In the genomic region with DNA sequence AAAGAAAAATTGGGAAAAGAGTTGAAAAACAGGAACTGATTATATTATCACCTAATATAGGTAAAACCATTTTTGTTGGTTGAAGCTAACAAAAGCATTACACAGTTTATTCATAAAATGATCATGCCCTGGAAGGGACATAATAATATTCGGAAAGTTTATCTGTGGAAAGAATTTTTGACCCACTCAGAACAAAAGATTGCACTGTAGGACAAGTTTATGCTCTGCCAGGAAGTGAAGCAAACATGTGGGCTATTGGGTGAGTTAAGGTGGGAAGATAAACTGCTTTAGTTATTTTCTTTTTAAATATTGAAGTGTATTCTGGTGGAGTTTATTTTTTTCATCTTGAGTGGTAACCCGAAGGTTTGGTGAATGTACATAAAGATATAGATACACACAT, we compare ENCODE assay signal across 31 cellular contexts.
"Had no signal": no experiment of that assay in that cellular context is flagged by ENCODE, and none has a peak within 500 bp of the region (broad histone marks: within the 10 kb centered on the region; RNA-seq: fewer than 3 reads in every experiment).

No MANE protein-coding gene starts in this region.

- H3K36me3 Mint-ChIP-seq: naive thymus-derived CD8-positive, alpha-beta T cell; natural killer cell treated with Interleukin-12 subunit alpha and Interleukin-12 subunit beta and Interleukin-15 and Interleukin-18, amount 100 ng/mL, for 72 hours; stimulated activated effector memory CD8-positive, alpha-beta T cell treated with anti-CD3 and anti-CD28 coated beads, Interleukin-12 subunit alpha, Interleukin-12 subunit beta, amount 100 ng/mL, for 72 hours; stimulated activated naive B cell treated with anti-CD40 and anti-IgM and Interleukin-4, amounts not matched to agents 10 μg/mL and 1 μg/mL and 100 μg/mL, for 72 hours; type B pancreatic cell had no signal

- H3K4me1 Mint-ChIP-seq: naive thymus-derived CD8-positive, alpha-beta T cell; neural crest cell; stimulated activated effector memory CD8-positive, alpha-beta T cell treated with anti-CD3 and anti-CD28 coated beads, Interleukin-12 subunit alpha, Interleukin-12 subunit beta, amount 100 ng/mL, for 72 hours; stimulated activated naive B cell treated with anti-CD40 and anti-IgM and Interleukin-4, amounts not matched to agents 10 μg/mL and 1 μg/mL and 100 μg/mL, for 72 hours had no signal

- H3K4me3 ChIP-seq: ovary, psoas muscle, right lobe of liver, sigmoid colon, stomach, suprapubic skin, testis, tibial artery, transverse colon, upper lobe of right lung, uterus had no signal

- H3K27me3 ChIP-seq: neutrophil, ovary, right lobe of liver, sigmoid colon, stomach, suprapubic skin, testis, tibial artery, transverse colon, upper lobe of right lung, uterus had no signal

- H3K4me1 ChIP-seq: parathyroid adenoma, psoas muscle, right lobe of liver, testis, upper lobe of right lung, uterus had no signal

- ATAC-seq: naive thymus-derived CD8-positive, alpha-beta T cell; natural killer cell treated with Interleukin-12 subunit alpha and Interleukin-12 subunit beta and Interleukin-15 and Interleukin-18, amount 100 ng/mL, for 72 hours; psoas muscle; right cardiac atrium; right lobe of liver; stimulated activated effector memory CD8-positive, alpha-beta T cell treated with anti-CD3 and anti-CD28 coated beads, Interleukin-12 subunit alpha, Interleukin-12 subunit beta, amount 100 ng/mL, for 72 hours; stimulated activated naive B cell treated with anti-CD40 and anti-IgM and Interleukin-4, amounts not matched to agents 10 μg/mL and 1 μg/mL and 100 μg/mL, for 72 hours; upper lobe of right lung had no signal

- H3K4me3 Mint-ChIP-seq: naive thymus-derived CD8-positive, alpha-beta T cell; natural killer cell treated with Interleukin-12 subunit alpha and Interleukin-12 subunit beta and Interleukin-15 and Interleukin-18, amount 100 ng/mL, for 72 hours; nephron progenitor cell; neural crest cell; stimulated activated effector memory CD8-positive, alpha-beta T cell treated with anti-CD3 and anti-CD28 coated beads, Interleukin-12 subunit alpha, Interleukin-12 subunit beta, amount 100 ng/mL, for 72 hours; stimulated activated naive B cell treated with anti-CD40 and anti-IgM and Interleukin-4, amounts not matched to agents 10 μg/mL and 1 μg/mL and 100 μg/mL, for 72 hours; stimulated activated naive CD8-positive, alpha-beta T cell treated with anti-CD3 and anti-CD28 coated beads, Interleukin-15, Interleukin-2, amounts not matched to agents 100 ng/mL and 50 ng/mL, for 24 hours; type B pancreatic cell had no signal

- H3K27me3 Mint-ChIP-seq: progenitor cell of endocrine pancreas, type B pancreatic cell had no signal

- H3K27ac Mint-ChIP-seq: naive thymus-derived CD8-positive, alpha-beta T cell; natural killer cell treated with Interleukin-12 subunit alpha and Interleukin-12 subunit beta and Interleukin-15 and Interleukin-18, amount 100 ng/mL, for 72 hours; nephron progenitor cell; progenitor cell of endocrine pancreas; stimulated activated effector memory CD8-positive, alpha-beta T cell treated with anti-CD3 and anti-CD28 coated beads, Interleukin-12 subunit alpha, Interleukin-12 subunit beta, amount 100 ng/mL, for 72 hours; stimulated activated naive B cell treated with anti-CD40 and anti-IgM and Interleukin-4, amounts not matched to agents 10 μg/mL and 1 μg/mL and 100 μg/mL, for 72 hours; stimulated activated naive CD8-positive, alpha-beta T cell treated with anti-CD3 and anti-CD28 coated beads, Interleukin-15, Interleukin-2, amounts not matched to agents 100 ng/mL and 50 ng/mL, for 24 hours; type B pancreatic cell had no signal

- DNase-seq: naive thymus-derived CD8-positive, alpha-beta T cell; nephron progenitor cell; nucleus accumbens; ovary; posterior cingulate gyrus; psoas muscle; right cardiac atrium; right lobe of liver; sigmoid colon; small intestine; stimulated activated CD4-positive, alpha-beta T cell treated with anti-CD3 and anti-CD28 coated beads, Interleukin-15, amount 100 ng/mL, for 24 hours; stimulated activated CD4-positive, alpha-beta T cell treated with anti-CD3 and anti-CD28 coated beads, Interleukin-2, amount 100 ng/mL, for 24 hours; stimulated activated CD4-positive, alpha-beta T cell treated with anti-CD3 and anti-CD28 coated beads, Interleukin-2, amount 100 ng/mL, for 48 hours; stimulated activated CD4-positive, alpha-beta T cell treated with anti-CD3 and anti-CD28 coated beads, Interleukin-4, amount 100 ng/mL, for 24 hours; stimulated activated naive B cell treated with anti-CD40 and anti-IgM and Interleukin-4, amounts not matched to agents 10 μg/mL and 1 μg/mL and 100 μg/mL, for 72 hours; stimulated activated naive CD4-positive, alpha-beta T cell treated with Interleukin-2 at 50 U/mL for 16 hours; stomach; testis; tibial artery; transverse colon; upper lobe of right lung; uterus had no signal

- H3K9me3 Mint-ChIP-seq: natural killer cell treated with Interleukin-12 subunit alpha and Interleukin-12 subunit beta and Interleukin-15 and Interleukin-18, amount 100 ng/mL, for 72 hours; nephron progenitor cell; stimulated activated effector memory CD8-positive, alpha-beta T cell treated with anti-CD3 and anti-CD28 coated beads, Interleukin-12 subunit alpha, Interleukin-12 subunit beta, amount 100 ng/mL, for 72 hours; stimulated activated naive CD8-positive, alpha-beta T cell treated with anti-CD3 and anti-CD28 coated beads, Interleukin-15, Interleukin-2, amounts not matched to agents 100 ng/mL and 50 ng/mL, for 24 hours; type B pancreatic cell had no signal

- H3K36me3 ChIP-seq: neutrophil, ovary, right lobe of liver, sigmoid colon, stomach, suprapubic skin, tibial artery, transverse colon, upper lobe of right lung, uterus had no signal

- H3K9me3 ChIP-seq: neutrophil, ovary, psoas muscle, right lobe of liver, sigmoid colon, stomach, suprapubic skin, testis, tibial artery, transverse colon, upper lobe of right lung, uterus had no signal

- H3K9ac ChIP-seq: parathyroid adenoma had no signal
